In genomic region chr5:16580382-16580781, GRCh38 we compare ENCODE assay signal across 16 cellular contexts.
"Had no signal": no experiment of that assay in that cellular context is flagged by ENCODE, and none has a peak within 500 bp of the region (broad histone marks: within the 10 kb centered on the region; RNA-seq: fewer than 3 reads in every experiment).

No MANE protein-coding gene starts in this region.

- H3K27ac Mint-ChIP-seq: activated naive CD4-positive, alpha-beta T cell treated with anti-CD3 and anti-CD28 coated beads for 36 hours; activated T-helper 2 cell treated with anti-CD3 and anti-CD28 coated beads, Interferon-gamma antibody, Interleukin-2, Interleukin-4, amounts not matched to agents 10 μg/mL and 5 μg/mL and 100 μg/mL, durations not matched to agents 14 hours and 24 hours and 36 hours; immature natural killer cell had no signal

- ATAC-seq: body of pancreas had no signal

- H3K4me3 ChIP-seq: body of pancreas, right lobe of liver, SK-N-MC, stomach had no signal

- H3K4me1 Mint-ChIP-seq: immature natural killer cell had no signal

- H3K36me3 Mint-ChIP-seq: immature natural killer cell had no signal

- H3K4me3 Mint-ChIP-seq: activated naive CD4-positive, alpha-beta T cell treated with anti-CD3 and anti-CD28 coated beads for 36 hours; immature natural killer cell; naive B cell had no signal

- H3K9me3 Mint-ChIP-seq: activated T-helper 2 cell treated with anti-CD3 and anti-CD28 coated beads, Interferon-gamma antibody, Interleukin-2, Interleukin-4, amounts not matched to agents 10 μg/mL and 5 μg/mL and 100 μg/mL, durations not matched to agents 14 hours and 24 hours and 36 hours had no signal

- H3K27ac ChIP-seq: body of pancreas, SK-N-MC, stomach had no signal

- H3K4me1 ChIP-seq: body of pancreas had no signal

- H3K27me3 ChIP-seq: body of pancreas, right lobe of liver, stomach had no signal

- H3K9me3 ChIP-seq: body of pancreas, right lobe of liver, stomach had no signal

- DNase-seq: activated CD4-positive, alpha-beta T cell treated with anti-CD3 and anti-CD28 coated beads for 1 hour; activated CD4-positive, alpha-beta T cell treated with anti-CD3 and anti-CD28 coated beads, Interleukin-2, amount 50 U/mL, for 48 hours; activated naive CD4-positive, alpha-beta T cell treated with anti-CD3 and anti-CD28 coated beads for 36 hours; activated T-cell treated with anti-CD3 and anti-CD28 coated beads, Interleukin-2, amount 50 U/mL, for 1 hour; body of pancreas; cerebellar nuclear complex; effector memory CD4-positive, alpha-beta T cell; foreskin fibroblast; immature natural killer cell; naive B cell; posterior cingulate gyrus; right lobe of liver; stomach; T1000 had no signal

- H3K36me3 ChIP-seq: right lobe of liver, stomach had no signal

- H3K27me3 Mint-ChIP-seq: naive B cell had no signal
